Comparison of ENCODE assay signal across 9 cellular contexts in genomic region chrX:119981286-119982070, GRCh38. TPM values are rescaled to one million over a fixed set of nuclear protein-coding genes. Genes with fewer than 3 reads are reported as not detected.
DNase-seq lines count a peak whose midpoint lies in the region; ATAC-seq, FAIRE-seq and TF ChIP-seq lines count a peak whose summit lies in the region.
"Had no signal": no experiment of that assay in that cellular context is flagged by ENCODE, and none has a peak within 500 bp of the region (broad histone marks: within the 10 kb centered on the region; RNA-seq: fewer than 3 reads in every experiment).

No MANE protein-coding gene starts in this region.

- H3K27ac ChIP-seq in pancreas: no peak overlapping the region
- H3K27ac ChIP-seq in naive thymus-derived CD4-positive, alpha-beta T cell (ENCODE audit: low read depth, low read length): no peak overlapping the region
- H3K27ac ChIP-seq: thoracic aorta had no signal

- no peak for DNase-seq in AG09309 (ENCODE audit: low read depth)
- DNase-seq in NCI-H2196 (lab: John Stamatoyannopoulos, UW; ENCODE audit: unreplicated experiment): peak; percentile 33
- DNase-seq in cerebellar cortex (ENCODE audit: low spot score): peak; percentile 9
- peak in 3 of 6 donors; percentile 18 to 33 (median 30) for DNase-seq in pancreas
- DNase-seq in stimulated activated effector memory CD8-positive, alpha-beta T cell treated with anti-CD3 and anti-CD28 coated beads, Interleukin-12 subunit alpha, Interleukin-12 subunit beta, amount 100 ng/mL, for 72 hours (ENCODE audit: low spot score in 2 of 2): no peak
- DNase-seq in naive thymus-derived CD4-positive, alpha-beta T cell: no peak

- H3K4me1 ChIP-seq in pancreas: peaks cover 0 to 15% (median 0%) of the 10 kb centered on the region in 3 donors
- no peaks in the 10 kb centered on the region for H3K4me1 ChIP-seq in naive thymus-derived CD4-positive, alpha-beta T cell (ENCODE audit: control insufficient read depth in 2 of 2, insufficient read depth in 2 of 2, low read length in 2 of 2)

- ATAC-seq in pancreas: peak; percentile 60 to 83 (median 78)
- no peak for ATAC-seq in stimulated activated effector memory CD8-positive, alpha-beta T cell treated with anti-CD3 and anti-CD28 coated beads, Interleukin-12 subunit alpha, Interleukin-12 subunit beta, amount 100 ng/mL, for 72 hours
- no peak for ATAC-seq in naive thymus-derived CD4-positive, alpha-beta T cell
- ATAC-seq in HG03280 (IDR thresholded peaks at IDR 0.05; ENCODE audit: unreplicated experiment): no peak

- peaks cover 9 to 19% (median 18%) of the 10 kb centered on the region in 5 donors for H3K27me3 Mint-ChIP-seq in naive thymus-derived CD4-positive, alpha-beta T cell

- intact Hi-C loops in pancreas (cut with DNase I): no loop called here
- intact Hi-C loops in naive thymus-derived CD4-positive, alpha-beta T cell (cut with micrococcal nuclease): no loop called here

- TF ChIP-seq CTCF in AG09309 (IDR thresholded peaks at IDR 0.05; ENCODE audit: control insufficient read depth, insufficient read depth, low read depth, low read length, missing control alignments): peak; percentile 58
- peak; percentile 68 for TF ChIP-seq CTCF in GM12872 (IDR thresholded peaks at IDR 0.05; ENCODE audit: insufficient read depth, low read depth, low read length)
- TF ChIP-seq CTCF in pancreas (IDR thresholded peaks at IDR 0.05): peak in 3 of 4 donors; percentile 18 to 38 (median 38)

- no peak for FAIRE-seq in pancreas (lab: Jason Lieb, UNC)

- H3K4me3 ChIP-seq in AG09309 (ENCODE audit: control insufficient read depth, low read depth, low read length): no peak overlapping the region
- H3K4me3 ChIP-seq in pancreas: no peak overlapping the region
- no peak overlapping the region for H3K4me3 ChIP-seq in naive thymus-derived CD4-positive, alpha-beta T cell (ENCODE audit: low read length)
- H3K4me3 ChIP-seq: thoracic aorta had no signal

- POLR2A ChIA-PET in naive thymus-derived CD4-positive, alpha-beta T cell (lab: Charles Lee): no interaction called here

- H3K27me3 ChIP-seq in pancreas: peaks cover 0 to 5% (median 0%) of the 10 kb centered on the region in 4 donors
- H3K27me3 ChIP-seq in naive thymus-derived CD4-positive, alpha-beta T cell (ENCODE audit: control insufficient read depth in 2 of 2, insufficient read depth in 2 of 2, low read length in 2 of 2): no peaks in the 10 kb centered on the region

- H3K36me3 Mint-ChIP-seq in stimulated activated effector memory CD8-positive, alpha-beta T cell treated with anti-CD3 and anti-CD28 coated beads, Interleukin-12 subunit alpha, Interleukin-12 subunit beta, amount 100 ng/mL, for 72 hours: no peaks in the 10 kb centered on the region
- H3K36me3 Mint-ChIP-seq in naive thymus-derived CD4-positive, alpha-beta T cell: no peaks in the 10 kb centered on the region

- no peaks in the 10 kb centered on the region for H3K9me3 Mint-ChIP-seq in stimulated activated effector memory CD8-positive, alpha-beta T cell treated with anti-CD3 and anti-CD28 coated beads, Interleukin-12 subunit alpha, Interleukin-12 subunit beta, amount 100 ng/mL, for 72 hours
- H3K9me3 Mint-ChIP-seq in naive thymus-derived CD4-positive, alpha-beta T cell: no peaks in the 10 kb centered on the region

- WGBS in pancreas, 2 donors: 43 to 55% methylated on average over 15 of the region's 15 CpGs

- no peaks in the 10 kb centered on the region for H3K9me3 ChIP-seq in pancreas
- no peaks in the 10 kb centered on the region for H3K9me3 ChIP-seq in naive thymus-derived CD4-positive, alpha-beta T cell (ENCODE audit: control insufficient read depth in 2 of 3, low read length in 3 of 3)
- H3K9me3 ChIP-seq: thoracic aorta had no signal

- no peaks in the 10 kb centered on the region for H3K4me1 Mint-ChIP-seq in stimulated activated effector memory CD8-positive, alpha-beta T cell treated with anti-CD3 and anti-CD28 coated beads, Interleukin-12 subunit alpha, Interleukin-12 subunit beta, amount 100 ng/mL, for 72 hours
- H3K4me1 Mint-ChIP-seq in naive thymus-derived CD4-positive, alpha-beta T cell: no peaks in the 10 kb centered on the region

- no peak overlapping the region for H3K4me3 Mint-ChIP-seq in stimulated activated effector memory CD8-positive, alpha-beta T cell treated with anti-CD3 and anti-CD28 coated beads, Interleukin-12 subunit alpha, Interleukin-12 subunit beta, amount 100 ng/mL, for 72 hours
- no peak overlapping the region for H3K4me3 Mint-ChIP-seq in naive thymus-derived CD4-positive, alpha-beta T cell

- no peak overlapping the region for H3K27ac Mint-ChIP-seq in stimulated activated effector memory CD8-positive, alpha-beta T cell treated with anti-CD3 and anti-CD28 coated beads, Interleukin-12 subunit alpha, Interleukin-12 subunit beta, amount 100 ng/mL, for 72 hours
- no peak overlapping the region for H3K27ac Mint-ChIP-seq in naive thymus-derived CD4-positive, alpha-beta T cell

- H3K36me3 ChIP-seq in pancreas: no peaks in the 10 kb centered on the region
- no peaks in the 10 kb centered on the region for H3K36me3 ChIP-seq in naive thymus-derived CD4-positive, alpha-beta T cell (ENCODE audit: control insufficient read depth in 2 of 3, insufficient read depth in 3 of 3, low read length in 3 of 3)
- H3K36me3 ChIP-seq: thoracic aorta had no signal

- CTCF ChIA-PET in naive thymus-derived CD4-positive, alpha-beta T cell (lab: Charles Lee): no interaction called here

RNA-seq across cellular contexts. Expression of gene NKAP, which starts 37.9 kb away (rescaled TPM):
- 1 to 10 TPM; 2.0 to 4.0 (median 3.3) TPM for total RNA-seq in pancreas
- 1 to 10 TPM; 2.5 to 5.5 TPM for polyA plus RNA-seq in pancreas
- 10 to 100 TPM in 4 of 5 experiments, 1 to 10 TPM in 1; 9.7 to 19.3 (median 14.9) TPM for total RNA-seq in naive thymus-derived CD4-positive, alpha-beta T cell
- 1 to 10 TPM; 4.2 to 6.0 TPM for polyA plus RNA-seq in naive thymus-derived CD4-positive, alpha-beta T cell

Comparison
In these comparisons a context has a peak if more than half of its experiments do, and no peak if none do; other contexts are left out.
1. DNase-seq: peak in NCI-H2196 (single experiment) and cerebellar cortex (single experiment); none in AG09309 (single experiment), stimulated activated effector memory CD8-positive, alpha-beta T cell treated with anti-CD3 and anti-CD28 coated beads, Interleukin-12 subunit alpha, Interleukin-12 subunit beta, amount 100 ng/mL, for 72 hours (0 of 2) and naive thymus-derived CD4-positive, alpha-beta T cell (0 of 9).
2. ATAC-seq: peak in pancreas (4 of 4); none in stimulated activated effector memory CD8-positive, alpha-beta T cell treated with anti-CD3 and anti-CD28 coated beads, Interleukin-12 subunit alpha, Interleukin-12 subunit beta, amount 100 ng/mL, for 72 hours (single experiment), naive thymus-derived CD4-positive, alpha-beta T cell (single experiment) and HG03280 (single experiment).
3. Peak in every context shown above with its lines, with median percentiles within 50 percentile points of each other: CTCF ChIP-seq.